Comparison of ENCODE assay signal across 8 cellular contexts in genomic region chr7:104207731-104208420, GRCh38. TPM values are rescaled to one million over a fixed set of nuclear protein-coding genes. Genes with fewer than 3 reads are reported as not detected.
DNase-seq lines count a peak whose midpoint lies in the region; ATAC-seq and TF ChIP-seq lines count a peak whose summit lies in the region.

TSS of gene ORC5 (minus strand) at chr7:104208013. CDS start at chr7:104207904, 109 bp downstream.

- ATAC-seq in HG03432 (IDR thresholded peaks at IDR 0.05; ENCODE audit: unreplicated experiment) (peak; percentile 100), right lobe of liver (peak; percentile 100)

- H3K36me3 ChIP-seq in BE2C (peaks cover 8% of the 10 kb centered on the region), right lobe of liver (peaks cover 0 to 13% (median 1%) of the 10 kb centered on the region in 4 donors)

- peak within 1 kb of the TSS; percentile 100 for H3K4me3 ChIP-seq in BE2C (ENCODE audit: low read depth, low read length)
- peak within 1 kb of the TSS; percentile 75 to 84 (median 77) for H3K4me3 ChIP-seq in right lobe of liver

- H3K27me3 ChIP-seq in BE2C (no peaks in the 10 kb centered on the region), right lobe of liver (no peaks in the 10 kb centered on the region)

- 0% methylated on average over 18 of the region's 47 CpGs for WGBS in right lobe of liver (ENCODE audit: insufficient coverage, low coverage, low lambda C conversion rate, missing lambda C conversion rate)

- TF ChIP-seq POLR2A in GM19193 (IDR thresholded peaks at IDR 0.05; ENCODE audit: extremely low read depth, insufficient read depth, insufficient read length) (peak; percentile 97), right lobe of liver (IDR thresholded peaks at IDR 0.05) (peak; percentile 84)

- H3K9me3 ChIP-seq in BE2C: no peaks in the 10 kb centered on the region
- H3K9me3 ChIP-seq in right lobe of liver: no peaks in the 10 kb centered on the region

- no peak for TF ChIP-seq CTCF in BE2C (IDR thresholded peaks at IDR 0.05; ENCODE audit: low read depth, low read length)
- TF ChIP-seq CTCF in right lobe of liver (IDR thresholded peaks at IDR 0.05): no peak

- peak within 1 kb of the TSS; percentile 48 to 71 (median 60) for H3K27ac ChIP-seq in right lobe of liver

- intact Hi-C loops in right lobe of liver (cut with DNase I): no loop called here

- DNase-seq in BE2C: peak; percentile 86
- peak; percentile 66 to 95 for DNase-seq in NCI-H526 (lab: John Stamatoyannopoulos, UW)
- peak; percentile 64 for DNase-seq in activated CD4-positive, alpha-beta T cell treated with anti-CD3 and anti-CD28 coated beads, Interleukin-2, amount 50 U/mL, for 1 hour
- DNase-seq in dermis microvascular lymphatic vessel endothelial cell (ENCODE audit: low read depth in 2 of 2): peak; percentile 59 to 87
- peak; percentile 77 to 83 (median 82) for DNase-seq in right lobe of liver
- DNase-seq in stimulated activated CD4-positive, alpha-beta T cell treated with anti-CD3 and anti-CD28 coated beads, Interleukin-4, amount 100 ng/mL, for 4 hours: peak; percentile 72 to 73

- no peaks in the 10 kb centered on the region for H3K4me1 ChIP-seq in BE2C
- peaks cover 0 to 21% (median 6%) of the 10 kb centered on the region in 4 donors for H3K4me1 ChIP-seq in right lobe of liver

RNA-seq across cellular contexts. Expression of gene ORC5, which starts in this region (rescaled TPM):
- polyA plus RNA-seq in BE2C (2012; ENCODE audit: insufficient read depth, insufficient read length, low read depth): 23.7 TPM
- 18.2 and 25.2 TPM in 2 replicates for total RNA-seq in dermis microvascular lymphatic vessel endothelial cell
- total RNA-seq in right lobe of liver: 10 to 100 TPM in 5 of 6 experiments, 1 to 10 TPM in 1; 6.7 to 16.6 (median 12.4) TPM

Comparison
In these comparisons a context has a peak if more than half of its experiments do, and no peak if none do; other contexts are left out.
1. Peak in every context shown above with its lines: DNase-seq, ATAC-seq, H3K4me3 ChIP-seq and H3K27ac ChIP-seq.